15 cellular contexts compared by ENCODE assay signal in genomic region chr4:173420821-173421220, GRCh38. TPM values are rescaled to one million over a fixed set of nuclear protein-coding genes. Genes with fewer than 3 reads are reported as not detected.
DNase-seq lines count a peak whose midpoint lies in the region; ATAC-seq, FAIRE-seq and TF ChIP-seq lines count a peak whose summit lies in the region.
"Had no signal": no experiment of that assay in that cellular context is flagged by ENCODE, and none has a peak within 500 bp of the region (broad histone marks: within the 10 kb centered on the region; RNA-seq: fewer than 3 reads in every experiment).

No MANE protein-coding gene starts in this region.

- TF ChIP-seq CTCF in astrocyte of the cerebellum (IDR thresholded peaks at IDR 0.05; ENCODE audit: low read depth, low read length, missing control alignments), result no peak
- no peak for TF ChIP-seq CTCF in upper lobe of right lung (IDR thresholded peaks at IDR 0.05)

- no peaks in the 10 kb centered on the region for H3K36me3 ChIP-seq in upper lobe of right lung

- peaks cover 4% of the 10 kb centered on the region for H3K27me3 Mint-ChIP-seq in T-helper 17 cell

- intact Hi-C loops in upper lobe of right lung (cut with DNase I), result no loop called here

- H3K4me3 ChIP-seq in astrocyte of the cerebellum (ENCODE audit: low read depth, low read length), result no peak overlapping the region
- no peak overlapping the region for H3K4me3 ChIP-seq in upper lobe of right lung
- H3K4me3 ChIP-seq: BLaER1 treated with 17β-estradiol and CSF1 and Interleukin-3, amounts not matched to agents 10 nM and 100 nM had no signal

- DNase-seq in GM12891 (ENCODE audit: insufficient read length, low spot score) (no peak), T-helper 17 cell (no peak), astrocyte of the cerebellum (ENCODE audit: low read depth) (peak; percentile 37), myocyte (ENCODE audit: low read depth) (peak; percentile 40), upper lobe of right lung (no peak)
- no peak for DNase-seq in activated CD4-positive, CD25-positive, alpha-beta regulatory T cell treated with anti-CD3 and anti-CD28 coated beads, Interleukin-2, amount 50 U/mL, for 72 hours
- DNase-seq: DMS79; NCI-H187 treated with DMSO at 0.1 percent for 48 hours; NK-92 treated with Interleukin-12 subunit alpha and Interleukin-12 subunit beta, amount 100 ng/mL, for 24 hours had no signal

- H3K27ac ChIP-seq in upper lobe of right lung, result no peak overlapping the region
- H3K27ac ChIP-seq: BLaER1 treated with 17β-estradiol and CSF1 and Interleukin-3, amounts not matched to agents 10 nM and 100 nM; RWPE1 had no signal

- no peak for TF ChIP-seq POLR2A in GM12891 (IDR thresholded peaks at IDR 0.05; ENCODE audit: low read depth, low read length)

- peaks cover 2% of the 10 kb centered on the region for H3K36me3 Mint-ChIP-seq in T-helper 17 cell (ENCODE audit: low read depth)

- no peak overlapping the region for H3K4me3 Mint-ChIP-seq in T-helper 17 cell
- H3K4me3 Mint-ChIP-seq: CD8-positive, alpha-beta memory T cell had no signal

- in situ Hi-C loops in astrocyte of the cerebellum (cut with HindIII; ENCODE audit: low sequenced_read_pairs), result no loop called here

- no peaks in the 10 kb centered on the region for H3K27me3 ChIP-seq in upper lobe of right lung
- H3K27me3 ChIP-seq: BLaER1 treated with 17β-estradiol and CSF1 and Interleukin-3, amounts not matched to agents 10 nM and 100 nM had no signal

- peaks cover 9% of the 10 kb centered on the region for H3K4me1 Mint-ChIP-seq in T-helper 17 cell

- peaks cover 7% of the 10 kb centered on the region for H3K4me1 ChIP-seq in upper lobe of right lung

- peak overlapping the region; percentile 32 for H3K27ac Mint-ChIP-seq in T-helper 17 cell

- H3K9me3 ChIP-seq in T-helper 17 cell (ENCODE audit: control insufficient read depth, low read length, poor library complexity, severe bottlenecking), result no peaks in the 10 kb centered on the region
- no peaks in the 10 kb centered on the region for H3K9me3 ChIP-seq in upper lobe of right lung
- H3K9me3 ChIP-seq: BLaER1 treated with 17β-estradiol and CSF1 and Interleukin-3, amounts not matched to agents 10 nM and 100 nM had no signal

- FAIRE-seq in GM12891 (lab: Jason Lieb, UNC), result peak; percentile 5

- ATAC-seq in T-helper 17 cell (no peak), GM18907 (IDR thresholded peaks at IDR 0.05; ENCODE audit: unreplicated experiment) (no peak), upper lobe of right lung (no peak), GM18519 (IDR thresholded peaks at IDR 0.05; ENCODE audit: low FRiP score, unreplicated experiment) (no peak)

TF ChIP-seq in GM12891, 5 proteins besides CTCF, POLR2A, EP300 and RAD21:
- TF ChIP-seq POU2F2 (IDR thresholded peaks at IDR 0.05; ENCODE audit: low read depth, low read length) (no peak), SPI1 (IDR thresholded peaks at IDR 0.05; ENCODE audit: low read depth, low read length) (no peak), PAX5 (IDR thresholded peaks at IDR 0.05; ENCODE audit: insufficient read depth, low read length, severe bottlenecking) (no peak), POLR2AphosphoS5 (IDR thresholded peaks at IDR 0.05; ENCODE audit: low read depth, low read length) (no peak), TAF1 (IDR thresholded peaks at IDR 0.05; ENCODE audit: low read depth, low read length) (no peak)

RNA-seq across cellular contexts. Expression of gene SCRG1, which starts 21.9 kb away (rescaled TPM):
- not detected for polyA plus RNA-seq in GM12891 (2012; ENCODE audit: low read depth, missing spikeins)
- total RNA-seq in T-helper 17 cell (not detected), myocyte (0.21 TPM in 1 of 2 replicates, not detected in the other), upper lobe of right lung (not detected)
- polyA plus RNA-seq in myocyte (2012), result 0.58 TPM
- total RNA-seq: CD8-positive, alpha-beta memory T cell; G401 had no signal
- polyA plus RNA-seq: CD8-positive, alpha-beta memory T cell had no signal

RNA-seq across cellular contexts. Expression of gene SAP30, which starts 50.1 kb away (rescaled TPM):
- 22.8 TPM for polyA plus RNA-seq in GM12891 (2012; ENCODE audit: low read depth, missing spikeins)
- total RNA-seq in T-helper 17 cell (1 to 10 TPM; 4.0 to 5.3 TPM), myocyte (27.3 and 70.7 TPM in 2 replicates), upper lobe of right lung (15.3 TPM)
- 20.2 TPM for polyA plus RNA-seq in myocyte (2012)

Comparison
In these comparisons a context has a peak if more than half of its experiments do, and no peak if none do; other contexts are left out.
1. DNase-seq: peak in astrocyte of the cerebellum (single experiment) and myocyte (single experiment); none in GM12891 (single experiment), T-helper 17 cell (0 of 3), activated CD4-positive, CD25-positive, alpha-beta regulatory T cell treated with anti-CD3 and anti-CD28 coated beads, Interleukin-2, amount 50 U/mL, for 72 hours (single experiment) and upper lobe of right lung (single experiment).